Comparison of ENCODE assay signal across 26 cellular contexts in genomic region chr20:63145156-63145555, GRCh38.
DNase-seq lines count a peak whose midpoint lies in the region; ATAC-seq, FAIRE-seq and TF ChIP-seq lines count a peak whose summit lies in the region.
"Had no signal": no experiment of that assay in that cellular context is flagged by ENCODE, and none has a peak within 500 bp of the region (broad histone marks: within the 10 kb centered on the region; RNA-seq: fewer than 3 reads in every experiment).

No MANE protein-coding gene starts in this region.

- TF ChIP-seq CTCF in foreskin keratinocyte (conservative IDR thresholded peaks at IDR 0.05) (no peak), spleen (IDR thresholded peaks at IDR 0.05 in 8 of 11, conservative IDR thresholded peaks at IDR 0.05 in 3 of 11) (no peak), endothelial cell (IDR thresholded peaks at IDR 0.05; ENCODE audit: unreplicated experiment) (no peak)

- H3K4me1 Mint-ChIP-seq in endothelial cell (ENCODE audit: unreplicated experiment), result no peaks in the 10 kb centered on the region

- peaks cover 2% of the 10 kb centered on the region for H3K27me3 Mint-ChIP-seq in endothelial cell (ENCODE audit: unreplicated experiment)

- no peak for ATAC-seq in foreskin keratinocyte
- ATAC-seq in GM19467 (IDR thresholded peaks at IDR 0.05; ENCODE audit: unreplicated experiment), result no peak
- no peak for ATAC-seq in HG03442 (IDR thresholded peaks at IDR 0.05; ENCODE audit: unreplicated experiment)
- ATAC-seq: Right ventricle myocardium inferior had no signal

- peaks cover 11% of the 10 kb centered on the region for H3K9me3 Mint-ChIP-seq in endothelial cell (ENCODE audit: unreplicated experiment)

- peak; percentile 44 for FAIRE-seq in HTR-8/SVneo (lab: Jason Lieb, UNC)
- FAIRE-seq: G401.6, GM18507, H1 had no signal

- no peak overlapping the region for H3K4me3 ChIP-seq in spleen
- H3K4me3 ChIP-seq: BLaER1, Peyer's patch, SJSA1 had no signal

- H3K4me1 ChIP-seq in foreskin keratinocyte (no peaks in the 10 kb centered on the region), spleen (no peaks in the 10 kb centered on the region)
- H3K4me1 ChIP-seq: Peyer's patch, SJSA1 had no signal

- no peaks in the 10 kb centered on the region for H3K36me3 ChIP-seq in spleen
- H3K36me3 ChIP-seq: BLaER1, Peyer's patch, SJSA1 had no signal

- no peak for DNase-seq in HTR-8/SVneo (ENCODE audit: insufficient read length, low spot score)
- peak; percentile 16 for DNase-seq in RKO (ENCODE audit: low spot score)
- DNase-seq in foreskin keratinocyte, result peak; percentile 12 to 51
- peak; percentile 42 for DNase-seq in spleen
- no peak for DNase-seq in activated naive CD4-positive, alpha-beta T cell (lab: John Stamatoyannopoulos, UW)
- no peak for DNase-seq in endothelial cell (ENCODE audit: low spot score)
- DNase-seq: ACHN; CD4-positive, alpha-beta T cell; COR-L47; DMS79 treated with DMSO at 0.1 percent for 48 hours; NCI-H1105 treated with DMSO at 0.1 percent for 48 hours; NCI-H2029 treated with DMSO at 0.1 percent for 48 hours; NCI-H345; NCI-H524 treated with DMSO at 0.1 percent for 48 hours; NCI-H82; Peyer's patch had no signal

- H3K27ac ChIP-seq in foreskin keratinocyte, result no peak overlapping the region
- no peak overlapping the region for H3K27ac ChIP-seq in spleen
- H3K27ac ChIP-seq: BLaER1, HL-60, KMS-11, Peyer's patch, SJSA1 had no signal

- intact Hi-C loops in spleen (cut with DNase I; ENCODE audit: low total_unique reads), result no loop called here

- no peak overlapping the region for H3K4me3 Mint-ChIP-seq in endothelial cell (ENCODE audit: unreplicated experiment)
- H3K4me3 Mint-ChIP-seq: CD4-positive, alpha-beta T cell had no signal

- H3K36me3 Mint-ChIP-seq in endothelial cell (ENCODE audit: low read depth, unreplicated experiment), result no peaks in the 10 kb centered on the region

- H3K9me3 ChIP-seq in spleen, result peaks cover 0 to 24% (median 19%) of the 10 kb centered on the region in 8 donors
- H3K9me3 ChIP-seq: Peyer's patch had no signal

- no peak overlapping the region for H3K27ac Mint-ChIP-seq in endothelial cell (ENCODE audit: unreplicated experiment)
- H3K27ac Mint-ChIP-seq: CD4-positive, alpha-beta T cell had no signal

- H3K27me3 ChIP-seq in foreskin keratinocyte (peaks cover 2% of the 10 kb centered on the region), spleen (replicated peaks in 1 of 7) (peaks cover 0 to 47% (median 13%) of the 10 kb centered on the region in 7 donors)
- H3K27me3 ChIP-seq: BLaER1, Peyer's patch had no signal

- TF ChIP-seq POLR2A in spleen (IDR thresholded peaks at IDR 0.05), result no peak

- 69 to 78% (median 75%) methylated on average over 4 of the region's 4 CpGs for WGBS in spleen, 5 donors

Comparison
In these comparisons a context has a peak if more than half of its experiments do, and no peak if none do; other contexts are left out.
1. DNase-seq: peak in RKO (single experiment), foreskin keratinocyte (2 of 2) and spleen (single experiment); none in HTR-8/SVneo (single experiment), activated naive CD4-positive, alpha-beta T cell (0 of 4) and endothelial cell (single experiment).